Comparison of ENCODE assay signal across 15 cellular contexts in the genomic region with DNA sequence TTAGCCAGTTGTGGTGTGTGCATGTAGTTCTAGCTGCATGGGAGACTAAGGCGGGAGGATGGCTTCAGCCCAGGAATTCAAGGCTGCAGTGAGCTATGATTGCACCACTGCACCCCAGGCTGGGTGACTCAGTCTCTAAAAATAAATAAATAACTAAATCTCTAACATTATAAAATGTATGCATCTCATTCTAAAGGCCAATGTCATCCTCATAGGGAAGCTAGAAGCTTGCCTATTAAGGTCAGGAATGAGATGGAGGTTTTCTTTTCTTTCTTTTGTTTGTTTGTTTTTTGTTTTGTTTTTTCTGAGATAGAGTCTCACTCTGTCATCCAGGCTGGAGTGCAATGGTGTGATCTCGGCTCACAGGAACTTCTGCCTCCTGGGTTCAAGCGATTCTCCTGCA. TPM values are rescaled to one million over a fixed set of nuclear protein-coding genes. Genes with fewer than 3 reads are reported as not detected.
DNase-seq lines count a peak whose midpoint lies in the region; ATAC-seq and TF ChIP-seq lines count a peak whose summit lies in the region.
"Had no signal": no experiment of that assay in that cellular context is flagged by ENCODE, and none has a peak within 500 bp of the region (broad histone marks: within the 10 kb centered on the region; RNA-seq: fewer than 3 reads in every experiment).

No MANE protein-coding gene starts in this region.

- no peaks in the 10 kb centered on the region for H3K79me2 ChIP-seq in neural progenitor cell (ENCODE audit: low read depth)

- H3K4me3 ChIP-seq in cardiac fibroblast (replicated peaks in 1 of 2; ENCODE audit: low read depth in 2 of 2, low read length in 2 of 2) (no peak overlapping the region), neural progenitor cell (no peak overlapping the region)
- H3K4me3 ChIP-seq: lung, smooth muscle cell had no signal

- H3K4me3 Mint-ChIP-seq in neural progenitor cell = no peak overlapping the region
- H3K4me3 Mint-ChIP-seq: CD8-positive, alpha-beta memory T cell; effector memory CD8-positive, alpha-beta T cell; T-cell had no signal

- H3K27ac ChIP-seq in neural progenitor cell = no peak overlapping the region
- H3K27ac ChIP-seq: neutrophil had no signal

- no peak overlapping the region for H3K27ac Mint-ChIP-seq in neural progenitor cell
- H3K27ac Mint-ChIP-seq: CD8-positive, alpha-beta memory T cell; effector memory CD8-positive, alpha-beta T cell; T-cell had no signal

- H3F3A ChIP-seq in neural progenitor cell (ENCODE audit: low read depth) = no peaks in the 10 kb centered on the region

- H3K36me3 ChIP-seq in neural progenitor cell = peaks cover 16% of the 10 kb centered on the region

- no peak for TF ChIP-seq CTCF in cardiac fibroblast (IDR thresholded peaks at IDR 0.05; ENCODE audit: low read depth, low read length)
- TF ChIP-seq CTCF in neural progenitor cell (IDR thresholded peaks at IDR 0.05) = no peak

- H3K36me3 Mint-ChIP-seq in neural progenitor cell = peaks cover 17% of the 10 kb centered on the region

- no peaks in the 10 kb centered on the region for H4K20me1 ChIP-seq in neural progenitor cell (ENCODE audit: low read depth)

- DNase-seq in ELR (ENCODE audit: low read depth) (peak; percentile 82), NCI-H460 (ENCODE audit: extremely low read depth, low read depth) (peak; percentile 36), cardiac fibroblast (ENCODE audit: low read depth in 2 of 2) (peak; percentile 64 to 75), myocyte (ENCODE audit: low read depth) (peak; percentile 21), neural progenitor cell (ENCODE audit: low spot score) (no peak), DMS114 treated with DMSO at 0.1 percent for 48 hours (lab: John Stamatoyannopoulos, UW; ENCODE audit: unreplicated experiment) (no peak), activated T-cell treated with anti-CD3 and anti-CD28 coated beads for 4 hours (no peak)
- DNase-seq: CD8-positive, alpha-beta memory T cell; effector memory CD8-positive, alpha-beta T cell; Karpas-422; T-cell had no signal

- H3K27me3 ChIP-seq in neural progenitor cell = no peaks in the 10 kb centered on the region
- H3K27me3 ChIP-seq: neutrophil had no signal

- no peak overlapping the region for H2AFZ ChIP-seq in neural progenitor cell (replicated peaks)

- no peak overlapping the region for H3K4me2 ChIP-seq in neural progenitor cell
- H3K4me2 ChIP-seq: smooth muscle cell had no signal

- H3K4me1 ChIP-seq in neural progenitor cell = no peaks in the 10 kb centered on the region

- H3K9me3 ChIP-seq in neural progenitor cell (ENCODE audit: low read depth) = no peaks in the 10 kb centered on the region
- H3K9me3 ChIP-seq: neutrophil had no signal

- peaks cover 6% of the 10 kb centered on the region for H3K9me3 Mint-ChIP-seq in neural progenitor cell
- H3K9me3 Mint-ChIP-seq: CD8-positive, alpha-beta memory T cell; effector memory CD8-positive, alpha-beta T cell; T-cell had no signal

- no peak overlapping the region for H3K9ac ChIP-seq in neural progenitor cell

- H3K27me3 Mint-ChIP-seq in neural progenitor cell (ENCODE audit: insufficient read depth, low read depth) = no peaks in the 10 kb centered on the region
- H3K27me3 Mint-ChIP-seq: CD8-positive, alpha-beta memory T cell; effector memory CD8-positive, alpha-beta T cell; T-cell had no signal

- no peaks in the 10 kb centered on the region for H3K4me1 Mint-ChIP-seq in neural progenitor cell
- H3K4me1 Mint-ChIP-seq: T-cell had no signal

- no peak for ATAC-seq in GM21528 (IDR thresholded peaks at IDR 0.05; ENCODE audit: low FRiP score, unreplicated experiment)
- ATAC-seq: effector memory CD8-positive, alpha-beta T cell; T-cell had no signal

RNA-seq across cellular contexts. Expression of gene PAPLN, which starts 48.8 kb away (rescaled TPM):
- 0.72 and 0.92 TPM in 2 replicates for total RNA-seq in NCI-H460 (2014; rRNA removed; shearing (Covaris generic))
- polyA plus RNA-seq in NCI-H460 (2014; cell fraction: nucleus; rRNA removed) = 6.0 and 8.9 TPM in 2 replicates
- total RNA-seq in myocyte (0.16 and 0.31 TPM in 2 replicates), neural progenitor cell (ENCODE audit: low replicate concordance) (17.3 and 23.7 TPM in 2 replicates)
- polyA plus RNA-seq in myocyte (2012) = 0.40 TPM

RNA-seq across cellular contexts. Expression of gene PSEN1, which starts 52.2 kb away (rescaled TPM):
- 34.1 and 48.2 TPM in 2 replicates for total RNA-seq in NCI-H460 (2014; rRNA removed; shearing (Covaris generic))
- 16.4 and 26.6 TPM in 2 replicates for polyA plus RNA-seq in NCI-H460 (2014; cell fraction: nucleus; rRNA removed)
- total RNA-seq in myocyte (31.7 and 33.6 TPM in 2 replicates), neural progenitor cell (ENCODE audit: low replicate concordance) (55.3 and 80.5 TPM in 2 replicates)
- polyA plus RNA-seq in myocyte (2012) = 44.7 TPM

Comparison
In these comparisons a context has a peak if more than half of its experiments do, and no peak if none do; other contexts are left out.
1. DNase-seq: peak in ELR (single experiment), NCI-H460 (single experiment), cardiac fibroblast (2 of 2) and myocyte (single experiment); none in neural progenitor cell (single experiment), DMS114 treated with DMSO at 0.1 percent for 48 hours (single experiment) and activated T-cell treated with anti-CD3 and anti-CD28 coated beads for 4 hours (single experiment).